In genomic region chrX:129606918-129607317, GRCh38 we compare ENCODE assay signal across 8 cellular contexts.
DNase-seq lines count a peak whose midpoint lies in the region; ATAC-seq and TF ChIP-seq lines count a peak whose summit lies in the region.

No MANE protein-coding gene starts in this region.

- no peak for ATAC-seq in GM19035 (IDR thresholded peaks at IDR 0.05; ENCODE audit: unreplicated experiment)

- peak; percentile 37 to 49 for DNase-seq in NCI-H2081 (lab: John Stamatoyannopoulos, UW)
- no peak for DNase-seq in NCI-H2081 treated with DMSO at 0.1 percent for 48 hours (lab: John Stamatoyannopoulos, UW)
- DNase-seq in MV-4-11 (lab: John Stamatoyannopoulos, UW) = peak; percentile 0
- DNase-seq in T1000 (lab: John Stamatoyannopoulos, UW) = peak; percentile 2
- DNase-seq in astrocyte of the spinal cord (ENCODE audit: low read depth, low spot score) = peak; percentile 47
- peak; percentile 82 for DNase-seq in iPS-NIHi11 (ENCODE audit: low spot score)
- peak; percentile 12 to 44 (median 24) for DNase-seq in stimulated activated CD4-positive, alpha-beta T cell treated with anti-CD3 and anti-CD28 coated beads, Interleukin-1b, Interleukin-23, amount 100 ng/mL, for 24 hours (ENCODE audit: low read depth in 4 of 4, low spot score in 1 of 4)

- TF ChIP-seq CTCF in astrocyte of the spinal cord (IDR thresholded peaks at IDR 0.05; ENCODE audit: low read depth, low read length) = peak; percentile 70

- H3K4me3 ChIP-seq in astrocyte of the spinal cord (ENCODE audit: low read depth, low read length) = no peak overlapping the region

- in situ Hi-C loops in astrocyte of the spinal cord (cut with HindIII; ENCODE audit: low sequenced_read_pairs) = no loop called here
